Comparison of ENCODE assay signal across 8 cellular contexts in genomic region chr17:48646183-48647102, GRCh38. TPM values are rescaled to one million over a fixed set of nuclear protein-coding genes. Genes with fewer than 3 reads are reported as not detected.
A peak's percentile ranks its signal among the peaks of the same experiment; 100 is the strongest.
DNase-seq lines count a peak whose midpoint lies in the region; ATAC-seq, FAIRE-seq and TF ChIP-seq lines count a peak whose summit lies in the region.

No MANE protein-coding gene starts in this region.

- no peaks in the 10 kb centered on the region for H3K9me1 ChIP-seq in K562 (ENCODE audit: control insufficient read depth, insufficient read depth, low read length)

- intact Hi-C loops in K562 (cut with micrococcal nuclease), result no loop called here
- intact Hi-C loops in ovary (cut with DNase I), result no loop called here

- H3K36me3 ChIP-seq in K562 (ENCODE audit: control insufficient read depth, insufficient read depth, low read length) (no peaks in the 10 kb centered on the region), ovary (no peaks in the 10 kb centered on the region)

- peak overlapping the region; percentile 48 for H3K4me3 ChIP-seq in GM08714 (ENCODE audit: low read length)
- H3K4me3 ChIP-seq in K562, result peak overlapping the region; percentile 56
- peak overlapping the region; percentile 14 for H3K4me3 ChIP-seq in ovary

- H3K4me1 ChIP-seq in K562 (replicated peaks in 1 of 2; ENCODE audit: control insufficient read depth in 2 of 2, insufficient read depth in 2 of 2, low read length in 2 of 2) (peaks cover 9 to 32% of the 10 kb centered on the region in 2 experiments; a peak in 4 of 5 replicates), ovary (ENCODE audit: insufficient read depth) (no peaks in the 10 kb centered on the region)

- H3K79me2 ChIP-seq in K562 (ENCODE audit: control insufficient read depth, insufficient read depth, low read length), result peaks cover 35% of the 10 kb centered on the region

- H3K27me3 ChIP-seq in K562 (ENCODE audit: control insufficient read depth in 2 of 2, insufficient read depth in 2 of 2, low read length in 2 of 2) (no peaks in the 10 kb centered on the region), ovary (no peaks in the 10 kb centered on the region)

- TF ChIP-seq CTCF in K562 (IDR thresholded peaks at IDR 0.05 in 2 of 3, conservative IDR thresholded peaks at IDR 0.05 in 1 of 3; ENCODE audit: insufficient read depth in 2 of 3, low read depth in 1 of 3, low read length in 3 of 3) (no peak), ovary (IDR thresholded peaks at IDR 0.05) (no peak), omental fat pad (IDR thresholded peaks at IDR 0.05) (no peak)

- WGBS in K562 (ENCODE audit: insufficient coverage, low coverage, missing lambda C conversion rate), result 40% methylated on average over 50 of the region's 80 CpGs
- WGBS in ovary, 3 donors, result 1 to 2% (median 1%) methylated on average over 55 to 80 of the region's 80 CpGs

- TF ChIP-seq POLR2A in K562 (conservative IDR thresholded peaks at IDR 0.05) (0 out of 2 replicates have a peak, but pooled peaks have one; percentile 37), ovary (IDR thresholded peaks at IDR 0.05) (no peak)

- H3K9ac ChIP-seq in K562 (ENCODE audit: insufficient read depth in 1 of 2, low read depth in 2 of 2, low read length in 2 of 2), result peak overlapping the region; percentile 70 to 93

- CTCF ChIA-PET in K562 (lab: Yijun Ruan, JAX; ENCODE audit: low intra/inter-chr PET ratio), result no interaction called here

- peak; percentile 83 for ATAC-seq in K562
- no peak for ATAC-seq in omental fat pad (ENCODE audit: low FRiP score)
- no peak for ATAC-seq in GM18511 (IDR thresholded peaks at IDR 0.05; ENCODE audit: unreplicated experiment)

- H4K20me1 ChIP-seq in K562 (replicated peaks; ENCODE audit: control insufficient read depth, insufficient read depth, low read length), result no peaks in the 10 kb centered on the region

- H2AFZ ChIP-seq in K562 (ENCODE audit: low read depth, low read length), result peak overlapping the region; percentile 98

- in situ Hi-C loops in K562 (cut with MboI), result no loop called here

- DNase-seq in NCI-H1105 treated with DMSO at 0.1 percent for 48 hours (lab: John Stamatoyannopoulos, UW) (peak; percentile 45), K562 (ENCODE audit: extremely low read depth in 1 of 4, low spot score in 3 of 4) (peak; percentile 66 to 77 (median 73)), ovary (no peak), omental fat pad (ENCODE audit: low spot score) (no peak), cerebellar cortex (ENCODE audit: low spot score) (no peak), NCI-H345 treated with DMSO at 0.1 percent for 48 hours (lab: John Stamatoyannopoulos, UW; ENCODE audit: unreplicated experiment) (no peak)

- POLR2A ChIA-PET in K562 (lab: Yijun Ruan, JAX), result interaction anchor here (1.1 to 2.4 kb wide), 3 partner anchors 10 to 21 kb away, joined by 3 to 5 read pairs (median 3); no protein-coding TSS in a partner anchor

- H3K9me3 ChIP-seq in K562 (replicated peaks; ENCODE audit: control insufficient read depth, insufficient read depth, low read depth, low read length) (no peaks in the 10 kb centered on the region), ovary (no peaks in the 10 kb centered on the region)

- H3K27ac ChIP-seq in K562 (ENCODE audit: extremely low read depth, low read depth, low read length) (peak overlapping the region; percentile 78), ovary (no peak overlapping the region)

- no peak for TF ChIP-seq EP300 in K562 (IDR thresholded peaks at IDR 0.05; ENCODE audit: low read length)
- no peak for TF ChIP-seq EP300 in ovary (IDR thresholded peaks at IDR 0.05)

- no peak for FAIRE-seq in K562 (lab: Jason Lieb, UNC)

- BruUV-seq in K562 (replicated peaks; lab: Mats Ljungman, UMichigan), result no TSS peak

- TF ChIP-seq RAD21 in K562 (CRISPR knock-in tag; conservative IDR thresholded peaks at IDR 0.05 in 1 of 2, IDR thresholded peaks at IDR 0.05 in 1 of 2), result no peak

- peak overlapping the region; percentile 73 for H3K4me2 ChIP-seq in K562 (ENCODE audit: insufficient read depth, low read length)

RNA-seq across cellular contexts. Expression of gene HOXB9, which starts 20.3 kb away (rescaled TPM):
- total RNA-seq in K562 (2011; cell fraction: chromatin; rRNA removed; ENCODE audit: low replicate concordance), result 92.5 and 108 TPM in 2 replicates
- total RNA-seq in K562 (2011; cell fraction: nucleolus; rRNA removed), result 55.1 and 62.2 TPM in 2 replicates
- 83.2 and 118 TPM in 2 replicates for total RNA-seq in K562 (2011; cell fraction: nucleoplasm; rRNA removed)
- total RNA-seq in K562 (2014; rRNA removed) (77.6 and 91.3 TPM in 2 replicates), K562 (2014; rRNA removed; fragmentation: Illumina TruSeq; extraction: Trizol) (64.8 and 71.4 TPM in 2 replicates), K562 (2015; rRNA removed; fragmentation: Illumina TruSeq; extraction: Trizol) (54.3 and 54.6 TPM in 2 replicates), K562 (2021) (136 and 146 TPM in 2 replicates), ovary (under 1 TPM in 4 of 7 donors, not detected in 3; 0.10 to 0.36 (median 0.12) TPM), omental fat pad (under 1 TPM in 2 of 4 donors, not detected in 2; 0.09 to 0.48 TPM)
- polyA plus RNA-seq in K562 (2011; rRNA removed) (104 and 141 TPM in 2 replicates), K562 (2014; fragmentation: Illumina TruSeq; extraction: Trizol) (187 and 196 TPM in 2 replicates), K562 (2014; fragmentation: Nextera tagmentation; extraction: Ambion mirVana) (1 to 10 TPM; 3.1 to 5.2 TPM), K562 (2014; rRNA removed) (136 and 145 TPM in 2 replicates), ovary (under 1 TPM in 1 of 2 donors, not detected in 1; 0.27 TPM)
- 113 and 142 TPM in 2 replicates for polyA plus RNA-seq in K562 (2011; cell fraction: cytosol; rRNA removed)
- polyA plus RNA-seq in K562 (2011; cell fraction: nucleus; rRNA removed), result 117 and 138 TPM in 2 replicates
- 89.9 and 176 TPM in 2 replicates for polyA plus RNA-seq in K562 (2012)
- polyA minus RNA-seq in K562 (2011; rRNA and poly(A)+ RNA removed), result 54.1 and 61.9 TPM in 2 replicates
- polyA minus RNA-seq in K562 (2011; cell fraction: cytosol; rRNA and poly(A)+ RNA removed), result 46.9 and 52.2 TPM in 2 replicates
- polyA minus RNA-seq in K562 (2011; cell fraction: nucleus; rRNA and poly(A)+ RNA removed), result 28.9 and 46.7 TPM in 2 replicates

RNA-seq across cellular contexts. Expression of gene HOXB8, which starts 31.4 kb away (rescaled TPM):
- 13.9 and 15.4 TPM in 2 replicates for total RNA-seq in K562 (2011; cell fraction: chromatin; rRNA removed; ENCODE audit: low replicate concordance)
- 8.9 and 11.7 TPM in 2 replicates for total RNA-seq in K562 (2011; cell fraction: nucleolus; rRNA removed)
- total RNA-seq in K562 (2011; cell fraction: nucleoplasm; rRNA removed), result 12.5 and 25.9 TPM in 2 replicates
- total RNA-seq in K562 (2014; rRNA removed) (5.1 and 9.3 TPM in 2 replicates), K562 (2014; rRNA removed; fragmentation: Illumina TruSeq; extraction: Trizol) (1.5 and 2.9 TPM in 2 replicates), K562 (2015; rRNA removed; fragmentation: Illumina TruSeq; extraction: Trizol) (2.1 and 2.5 TPM in 2 replicates), K562 (2021) (14.9 and 17.7 TPM in 2 replicates), ovary (1 to 10 TPM in 2 of 7 donors, under 1 TPM in 2, not detected in 3; 0.17 to 2.5 (median 0.97) TPM), omental fat pad (1 to 10 TPM; 4.3 to 6.2 (median 5.0) TPM)
- polyA plus RNA-seq in K562 (2011; rRNA removed) (3.6 and 4.6 TPM in 2 replicates), K562 (2014; fragmentation: Illumina TruSeq; extraction: Trizol) (7.0 and 8.3 TPM in 2 replicates), K562 (2014; fragmentation: Nextera tagmentation; extraction: Ambion mirVana) (1 to 10 TPM in 1 of 2 experiments, under 1 TPM in 1; 0.52 to 1.2 TPM), K562 (2014; rRNA removed) (18.8 and 23.8 TPM in 2 replicates), ovary (under 1 TPM in 1 of 2 donors, not detected in 1; 0.28 TPM)
- 7.3 and 10.8 TPM in 2 replicates for polyA plus RNA-seq in K562 (2011; cell fraction: cytosol; rRNA removed)
- 16.6 and 22.3 TPM in 2 replicates for polyA plus RNA-seq in K562 (2011; cell fraction: nucleus; rRNA removed)
- polyA plus RNA-seq in K562 (2012), result 5.9 and 20.0 TPM in 2 replicates
- polyA minus RNA-seq in K562 (2011; rRNA and poly(A)+ RNA removed), result 1.8 and 2.2 TPM in 2 replicates
- polyA minus RNA-seq in K562 (2011; cell fraction: cytosol; rRNA and poly(A)+ RNA removed), result 2.4 and 7.1 TPM in 2 replicates
- polyA minus RNA-seq in K562 (2011; cell fraction: nucleus; rRNA and poly(A)+ RNA removed), result 3.1 and 4.2 TPM in 2 replicates

RNA-seq across cellular contexts. Expression of gene HOXB7, which starts 35.6 kb away (rescaled TPM):
- total RNA-seq in K562 (2011; cell fraction: chromatin; rRNA removed; ENCODE audit: low replicate concordance), result 1.4 and 3.5 TPM in 2 replicates
- 0.79 and 1.5 TPM in 2 replicates for total RNA-seq in K562 (2011; cell fraction: nucleolus; rRNA removed)
- 2.1 TPM in 2 replicates for total RNA-seq in K562 (2011; cell fraction: nucleoplasm; rRNA removed)
- total RNA-seq in K562 (2014; rRNA removed) (8.3 and 11.0 TPM in 2 replicates), K562 (2014; rRNA removed; fragmentation: Illumina TruSeq; extraction: Trizol) (13.5 and 14.7 TPM in 2 replicates), K562 (2015; rRNA removed; fragmentation: Illumina TruSeq; extraction: Trizol) (14.8 and 16.7 TPM in 2 replicates), K562 (2021) (8.2 and 10.8 TPM in 2 replicates), ovary (1 to 10 TPM in 4 of 7 donors, under 1 TPM in 3; 0.23 to 2.9 (median 1.3) TPM), omental fat pad (10 to 100 TPM in 1 of 4 donors, 1 to 10 TPM in 3; 5.3 to 11.5 (median 8.4) TPM)
- polyA plus RNA-seq in K562 (2011; rRNA removed) (5.5 and 5.9 TPM in 2 replicates), K562 (2014; fragmentation: Illumina TruSeq; extraction: Trizol) (10.3 and 11.6 TPM in 2 replicates), K562 (2014; fragmentation: Nextera tagmentation; extraction: Ambion mirVana) (1 to 10 TPM; 5.7 to 5.8 TPM), K562 (2014; rRNA removed) (11.1 and 13.9 TPM in 2 replicates), ovary (1 to 10 TPM in 1 of 2 donors, under 1 TPM in 1; 0.48 to 6.9 TPM)
- 8.3 and 8.4 TPM in 2 replicates for polyA plus RNA-seq in K562 (2011; cell fraction: cytosol; rRNA removed)
- 2.7 and 3.9 TPM in 2 replicates for polyA plus RNA-seq in K562 (2011; cell fraction: nucleus; rRNA removed)
- polyA plus RNA-seq in K562 (2012), result 10.4 and 16.5 TPM in 2 replicates
- polyA minus RNA-seq in K562 (2011; rRNA and poly(A)+ RNA removed), result 1.9 and 2.5 TPM in 2 replicates
- 2.9 and 3.5 TPM in 2 replicates for polyA minus RNA-seq in K562 (2011; cell fraction: cytosol; rRNA and poly(A)+ RNA removed)
- polyA minus RNA-seq in K562 (2011; cell fraction: nucleus; rRNA and poly(A)+ RNA removed), result 0.67 and 2.3 TPM in 2 replicates

RNA-seq across cellular contexts. Expression of gene HOXB6, which starts 41.7 kb away (rescaled TPM):
- total RNA-seq in K562 (2011; cell fraction: chromatin; rRNA removed; ENCODE audit: low replicate concordance), result 18.7 and 26.2 TPM in 2 replicates
- 10.4 and 11.2 TPM in 2 replicates for total RNA-seq in K562 (2011; cell fraction: nucleolus; rRNA removed)
- 12.0 and 17.8 TPM in 2 replicates for total RNA-seq in K562 (2011; cell fraction: nucleoplasm; rRNA removed)
- total RNA-seq in K562 (2014; rRNA removed) (6.5 and 9.1 TPM in 2 replicates), K562 (2014; rRNA removed; fragmentation: Illumina TruSeq; extraction: Trizol) (3.9 and 4.9 TPM in 2 replicates), K562 (2015; rRNA removed; fragmentation: Illumina TruSeq; extraction: Trizol) (7.3 and 7.5 TPM in 2 replicates), K562 (2021) (10.6 and 14.2 TPM in 2 replicates), ovary (10 to 100 TPM in 1 of 7 donors, 1 to 10 TPM in 4, under 1 TPM in 2; 0.25 to 10.3 (median 1.7) TPM), omental fat pad (10 to 100 TPM in 3 of 4 donors, 1 to 10 TPM in 1; 9.2 to 22.7 (median 15.5) TPM)
- polyA plus RNA-seq in K562 (2011; rRNA removed) (2.3 and 3.0 TPM in 2 replicates), K562 (2014; fragmentation: Illumina TruSeq; extraction: Trizol) (4.0 and 7.7 TPM in 2 replicates), K562 (2014; fragmentation: Nextera tagmentation; extraction: Ambion mirVana) (1 to 10 TPM; 1.2 to 1.9 TPM), K562 (2014; rRNA removed) (13.7 and 14.8 TPM in 2 replicates), ovary (under 1 TPM; 0.25 to 0.73 TPM)
- 3.7 and 4.0 TPM in 2 replicates for polyA plus RNA-seq in K562 (2011; cell fraction: cytosol; rRNA removed)
- polyA plus RNA-seq in K562 (2011; cell fraction: nucleus; rRNA removed), result 16.7 and 17.3 TPM in 2 replicates
- 9.7 and 11.7 TPM in 2 replicates for polyA plus RNA-seq in K562 (2012)
- 0.42 and 0.63 TPM in 2 replicates for polyA minus RNA-seq in K562 (2011; rRNA and poly(A)+ RNA removed)
- polyA minus RNA-seq in K562 (2011; cell fraction: cytosol; rRNA and poly(A)+ RNA removed), result 1.3 TPM in 1 of 2 replicates, not detected in the other
- 3.5 and 8.1 TPM in 2 replicates for polyA minus RNA-seq in K562 (2011; cell fraction: nucleus; rRNA and poly(A)+ RNA removed)

RNA-seq across cellular contexts. Expression of gene HOXB5, which starts 52.9 kb away (rescaled TPM):
- total RNA-seq in K562 (2011; cell fraction: chromatin; rRNA removed; ENCODE audit: low replicate concordance), result 4.9 and 5.1 TPM in 2 replicates
- total RNA-seq in K562 (2011; cell fraction: nucleolus; rRNA removed), result 1.8 and 2.0 TPM in 2 replicates
- 2.4 and 3.7 TPM in 2 replicates for total RNA-seq in K562 (2011; cell fraction: nucleoplasm; rRNA removed)
- total RNA-seq in K562 (2014; rRNA removed), result 0.27 and 0.57 TPM in 2 replicates
- total RNA-seq in K562 (2014; rRNA removed; fragmentation: Illumina TruSeq; extraction: Trizol), result 0.38 and 0.65 TPM in 2 replicates
- 0.75 and 0.80 TPM in 2 replicates for total RNA-seq in K562 (2015; rRNA removed; fragmentation: Illumina TruSeq; extraction: Trizol)
- 2.4 and 2.6 TPM in 2 replicates for total RNA-seq in K562 (2021)
- polyA plus RNA-seq in K562 (2011; rRNA removed), result 0.36 and 0.87 TPM in 2 replicates
- 0.36 and 0.52 TPM in 2 replicates for polyA plus RNA-seq in K562 (2011; cell fraction: cytosol; rRNA removed)
- 3.7 TPM in 2 replicates for polyA plus RNA-seq in K562 (2011; cell fraction: nucleus; rRNA removed)
- polyA plus RNA-seq in K562 (2012), result 2.9 and 6.4 TPM in 2 replicates
- 1.4 and 1.5 TPM in 2 replicates for polyA plus RNA-seq in K562 (2014; fragmentation: Illumina TruSeq; extraction: Trizol)
- under 1 TPM; 0.24 to 0.25 TPM for polyA plus RNA-seq in K562 (2014; fragmentation: Nextera tagmentation; extraction: Ambion mirVana)
- 2.7 and 3.2 TPM in 2 replicates for polyA plus RNA-seq in K562 (2014; rRNA removed)
- polyA minus RNA-seq in K562 (2011; rRNA and poly(A)+ RNA removed), result 0.11 and 0.15 TPM in 2 replicates
- polyA minus RNA-seq in K562 (2011; cell fraction: cytosol; rRNA and poly(A)+ RNA removed), result 0.38 and 0.82 TPM in 2 replicates
- 0.54 and 1.1 TPM in 2 replicates for polyA minus RNA-seq in K562 (2011; cell fraction: nucleus; rRNA and poly(A)+ RNA removed)
- total RNA-seq in ovary, result 1 to 10 TPM in 2 of 7 donors, under 1 TPM in 4, not detected in 1; 0.20 to 2.8 (median 0.66) TPM
- polyA plus RNA-seq in ovary, result under 1 TPM; 0.04 to 0.53 TPM
- 1 to 10 TPM in 2 of 4 donors, under 1 TPM in 2; 0.72 to 3.3 (median 1.4) TPM for total RNA-seq in omental fat pad

Comparison
In these comparisons a context has a peak if more than half of its experiments do, and no peak if none do; other contexts are left out.
1. DNase-seq: peak in NCI-H1105 treated with DMSO at 0.1 percent for 48 hours (single experiment) and K562 (4 of 4); none in ovary (0 of 5), omental fat pad (single experiment), cerebellar cortex (single experiment) and NCI-H345 treated with DMSO at 0.1 percent for 48 hours (single experiment).
2. RNA of gene HOXB9, which starts 20.3 kb away (total RNA-seq): 54.3 to 146 TPM in K562; 0.10 to 0.36 TPM in ovary and 0.09 to 0.48 TPM in omental fat pad; every median in the first group is over 10 times any median in the second.
3. Peak in every context shown above with its lines, with median percentiles within 50 percentile points of each other: H3K4me3 ChIP-seq.